23 cellular contexts compared by ENCODE assay signal in genomic region chr11:6578134-6578533, GRCh38.
"Had no signal": no experiment of that assay in that cellular context is flagged by ENCODE, and none has a peak within 500 bp of the region (broad histone marks: within the 10 kb centered on the region; RNA-seq: fewer than 3 reads in every experiment).

No MANE protein-coding gene starts in this region.

- H3K4me1 Mint-ChIP-seq: natural killer cell; stimulated activated effector memory CD8-positive, alpha-beta T cell treated with anti-CD3 and anti-CD28 coated beads, Interleukin-12 subunit alpha, Interleukin-12 subunit beta, amount 100 ng/mL, for 72 hours had no signal

- ATAC-seq: left ventricle myocardium superior; lower lobe of right lung; natural killer cell; pancreas; stimulated activated effector memory CD8-positive, alpha-beta T cell treated with anti-CD3 and anti-CD28 coated beads, Interleukin-12 subunit alpha, Interleukin-12 subunit beta, amount 100 ng/mL, for 72 hours had no signal

- H3K4me3 ChIP-seq: colonic mucosa, esophagus squamous epithelium, lower lobe of right lung, pancreas, sigmoid colon, stomach, testis, tibial artery had no signal

- H3K4me3 Mint-ChIP-seq: dendritic cell treated with granulocyte-macrophage colony-stimulating factor and Interleukin-4, amounts not matched to agents 40 ng/mL and 50 ng/mL, for 4 days; natural killer cell; stimulated activated effector memory CD8-positive, alpha-beta T cell treated with anti-CD3 and anti-CD28 coated beads, Interleukin-12 subunit alpha, Interleukin-12 subunit beta, amount 100 ng/mL, for 72 hours; type B pancreatic cell had no signal

- H3K36me3 Mint-ChIP-seq: stimulated activated effector memory CD8-positive, alpha-beta T cell treated with anti-CD3 and anti-CD28 coated beads, Interleukin-12 subunit alpha, Interleukin-12 subunit beta, amount 100 ng/mL, for 72 hours had no signal

- H3K27ac ChIP-seq: colonic mucosa, esophagus squamous epithelium, lower lobe of right lung, pancreas, testis had no signal

- H3K27ac Mint-ChIP-seq: dendritic cell treated with granulocyte-macrophage colony-stimulating factor and Interleukin-4, amounts not matched to agents 40 ng/mL and 50 ng/mL, for 4 days; natural killer cell; stimulated activated effector memory CD8-positive, alpha-beta T cell treated with anti-CD3 and anti-CD28 coated beads, Interleukin-12 subunit alpha, Interleukin-12 subunit beta, amount 100 ng/mL, for 72 hours; type B pancreatic cell had no signal

- H3K36me3 ChIP-seq: colonic mucosa, pancreas, tibial artery had no signal

- H3K9me3 ChIP-seq: colonic mucosa, pancreas, testis, tibial artery had no signal

- DNase-seq: colonic mucosa; effector memory CD4-positive, alpha-beta T cell; esophagus squamous epithelium; foreskin melanocyte; left ventricle myocardium superior; lower lobe of right lung; natural killer cell; occipital lobe; pancreas; retina; sigmoid colon; stimulated activated CD4-positive, alpha-beta T cell treated with anti-CD3 and anti-CD28 coated beads, Interleukin-2, amount 100 ng/mL, for 24 hours; stimulated activated CD4-positive, alpha-beta T cell treated with anti-CD3 and anti-CD28 coated beads, Interleukin-4, amount 100 ng/mL, for 24 hours; stimulated activated naive CD4-positive, alpha-beta T cell treated with Interleukin-2 at 50 U/mL for 16 hours; stomach; substantia nigra; testis; tibial artery had no signal

- H3K27me3 ChIP-seq: colonic mucosa, esophagus squamous epithelium, pancreas, sigmoid colon, stomach, testis, tibial artery had no signal

- H3K27me3 Mint-ChIP-seq: dendritic cell treated with granulocyte-macrophage colony-stimulating factor and Interleukin-4, amounts not matched to agents 40 ng/mL and 50 ng/mL, for 4 days; type B pancreatic cell had no signal

- FAIRE-seq: endothelial cell of umbilical vein, keratinocyte, pancreas had no signal

- H3K4me1 ChIP-seq: colonic mucosa, lower lobe of right lung, pancreas, testis had no signal
